Comparison of ENCODE assay signal across 1 cellular context in the genomic region with DNA sequence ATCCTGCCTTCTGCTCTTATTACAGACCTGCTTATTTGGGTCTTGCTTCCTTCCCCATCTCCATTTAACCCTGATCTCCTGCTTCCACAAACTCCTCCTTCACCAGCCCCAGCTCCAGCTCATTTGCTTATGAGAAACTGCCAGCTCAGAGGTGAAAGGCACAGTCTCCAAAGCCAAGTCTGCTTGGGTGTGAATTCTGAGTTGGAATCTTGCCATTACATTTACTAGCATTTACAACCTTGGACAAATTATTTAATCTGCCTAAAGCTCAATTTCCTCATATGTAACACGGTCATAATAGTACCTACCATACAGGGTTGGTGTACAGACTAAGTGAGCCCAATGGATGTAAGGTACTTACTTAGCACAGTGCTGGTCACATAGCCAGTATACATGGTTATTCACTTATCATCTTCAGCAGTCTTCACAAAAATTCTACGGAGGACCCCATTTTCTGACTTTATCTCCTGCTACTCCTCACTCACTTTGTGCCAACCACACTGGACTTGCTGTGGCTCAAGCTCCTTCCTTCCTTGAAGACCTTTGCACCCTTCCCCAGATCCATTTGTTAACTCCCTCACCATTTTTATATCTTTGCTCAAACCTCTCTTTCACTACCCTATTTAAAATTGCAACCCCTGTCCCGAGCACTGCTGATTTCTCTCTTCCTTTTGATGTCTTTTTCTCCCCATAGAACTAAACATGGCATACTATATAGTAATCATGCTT.
TF ChIP-seq lines count a peak whose summit lies in the region.

No MANE protein-coding gene starts in this region.

TF ChIP-seq in SK-N-SH, 30 proteins besides CTCF, POLR2A, EP300 and RAD21 (continued from another document):
- TF ChIP-seq, protein P1, sequence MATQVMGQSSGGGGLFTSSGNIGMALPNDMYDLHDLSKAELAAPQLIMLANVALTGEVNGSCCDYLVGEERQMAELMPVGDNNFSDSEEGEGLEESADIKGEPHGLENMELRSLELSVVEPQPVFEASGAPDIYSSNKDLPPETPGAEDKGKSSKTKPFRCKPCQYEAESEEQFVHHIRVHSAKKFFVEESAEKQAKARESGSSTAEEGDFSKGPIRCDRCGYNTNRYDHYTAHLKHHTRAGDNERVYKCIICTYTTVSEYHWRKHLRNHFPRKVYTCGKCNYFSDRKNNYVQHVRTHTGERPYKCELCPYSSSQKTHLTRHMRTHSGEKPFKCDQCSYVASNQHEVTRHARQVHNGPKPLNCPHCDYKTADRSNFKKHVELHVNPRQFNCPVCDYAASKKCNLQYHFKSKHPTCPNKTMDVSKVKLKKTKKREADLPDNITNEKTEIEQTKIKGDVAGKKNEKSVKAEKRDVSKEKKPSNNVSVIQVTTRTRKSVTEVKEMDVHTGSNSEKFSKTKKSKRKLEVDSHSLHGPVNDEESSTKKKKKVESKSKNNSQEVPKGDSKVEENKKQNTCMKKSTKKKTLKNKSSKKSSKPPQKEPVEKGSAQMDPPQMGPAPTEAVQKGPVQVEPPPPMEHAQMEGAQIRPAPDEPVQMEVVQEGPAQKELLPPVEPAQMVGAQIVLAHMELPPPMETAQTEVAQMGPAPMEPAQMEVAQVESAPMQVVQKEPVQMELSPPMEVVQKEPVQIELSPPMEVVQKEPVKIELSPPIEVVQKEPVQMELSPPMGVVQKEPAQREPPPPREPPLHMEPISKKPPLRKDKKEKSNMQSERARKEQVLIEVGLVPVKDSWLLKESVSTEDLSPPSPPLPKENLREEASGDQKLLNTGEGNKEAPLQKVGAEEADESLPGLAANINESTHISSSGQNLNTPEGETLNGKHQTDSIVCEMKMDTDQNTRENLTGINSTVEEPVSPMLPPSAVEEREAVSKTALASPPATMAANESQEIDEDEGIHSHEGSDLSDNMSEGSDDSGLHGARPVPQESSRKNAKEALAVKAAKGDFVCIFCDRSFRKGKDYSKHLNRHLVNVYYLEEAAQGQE (IDR thresholded peaks at IDR 0.05; ENCODE audit: low read depth, low read length): no peak
- TF ChIP-seq MXI1 (IDR thresholded peaks at IDR 0.05; ENCODE audit: low read depth, low read length) (no peak), FOXJ3 (CRISPR knock-in tag; IDR thresholded peaks at IDR 0.05) (no peak), NRF1 (IDR thresholded peaks at IDR 0.05; ENCODE audit: low read depth, low read length) (no peak), MEF2A (IDR thresholded peaks at IDR 0.05; ENCODE audit: borderline replicate concordance, low read depth) (no peak)
- TF ChIP-seq, protein P2, sequence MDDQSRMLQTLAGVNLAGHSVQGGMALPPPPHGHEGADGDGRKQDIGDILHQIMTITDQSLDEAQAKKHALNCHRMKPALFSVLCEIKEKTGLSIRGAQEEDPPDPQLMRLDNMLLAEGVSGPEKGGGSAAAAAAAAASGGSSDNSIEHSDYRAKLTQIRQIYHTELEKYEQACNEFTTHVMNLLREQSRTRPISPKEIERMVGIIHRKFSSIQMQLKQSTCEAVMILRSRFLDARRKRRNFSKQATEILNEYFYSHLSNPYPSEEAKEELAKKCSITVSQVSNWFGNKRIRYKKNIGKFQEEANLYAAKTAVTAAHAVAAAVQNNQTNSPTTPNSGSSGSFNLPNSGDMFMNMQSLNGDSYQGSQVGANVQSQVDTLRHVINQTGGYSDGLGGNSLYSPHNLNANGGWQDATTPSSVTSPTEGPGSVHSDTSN (IDR thresholded peaks at IDR 0.05): no peak
- TF ChIP-seq, protein P3, sequence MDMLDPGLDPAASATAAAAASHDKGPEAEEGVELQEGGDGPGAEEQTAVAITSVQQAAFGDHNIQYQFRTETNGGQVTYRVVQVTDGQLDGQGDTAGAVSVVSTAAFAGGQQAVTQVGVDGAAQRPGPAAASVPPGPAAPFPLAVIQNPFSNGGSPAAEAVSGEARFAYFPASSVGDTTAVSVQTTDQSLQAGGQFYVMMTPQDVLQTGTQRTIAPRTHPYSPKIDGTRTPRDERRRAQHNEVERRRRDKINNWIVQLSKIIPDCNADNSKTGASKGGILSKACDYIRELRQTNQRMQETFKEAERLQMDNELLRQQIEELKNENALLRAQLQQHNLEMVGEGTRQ (IDR thresholded peaks at IDR 0.05; ENCODE audit: borderline replicate concordance, low read depth, low read length): no peak
